8 cellular contexts compared by ENCODE assay signal in the genomic region with DNA sequence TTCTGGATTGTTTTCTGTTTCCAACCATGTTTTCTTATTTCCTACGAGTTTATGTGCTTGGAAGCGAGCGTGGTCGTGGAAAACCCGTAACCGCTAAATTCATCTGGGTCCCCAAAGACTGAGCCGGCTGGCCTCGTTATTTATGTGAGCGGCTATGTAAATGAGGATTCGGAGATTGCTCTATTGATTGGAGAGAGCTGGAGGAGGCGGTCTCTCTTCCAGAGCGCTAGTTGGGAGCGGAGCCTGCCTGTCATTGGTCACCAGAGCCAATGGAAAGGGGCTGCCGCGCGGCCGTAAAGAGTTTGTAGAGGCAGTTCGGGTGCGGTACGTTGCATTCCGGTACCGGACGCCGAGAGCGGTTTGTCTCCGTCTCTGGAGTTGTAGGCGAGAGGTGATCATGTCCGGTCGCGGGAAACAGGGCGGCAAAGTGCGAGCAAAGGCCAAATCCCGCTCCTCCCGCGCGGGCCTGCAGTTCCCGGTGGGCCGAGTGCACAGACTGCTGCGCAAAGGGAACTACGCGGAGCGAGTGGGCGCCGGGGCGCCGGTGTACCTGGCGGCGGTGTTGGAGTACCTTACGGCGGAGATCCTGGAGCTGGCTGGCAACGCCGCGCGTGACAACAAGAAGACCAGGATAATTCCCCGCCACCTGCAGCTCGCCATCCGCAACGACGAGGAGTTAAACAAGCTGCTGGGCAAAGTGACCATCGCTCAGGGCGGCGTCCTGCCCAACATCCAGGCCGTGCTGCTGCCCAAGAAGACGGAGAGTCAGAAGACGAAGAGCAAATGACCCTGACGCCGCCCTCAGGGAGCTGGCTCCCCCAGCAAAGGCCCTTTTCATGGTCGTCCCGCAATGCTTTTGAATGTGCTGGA. TPM values are rescaled to one million over a fixed set of nuclear protein-coding genes. Genes with fewer than 3 reads are reported as not detected.
A peak's percentile ranks its signal among the peaks of the same experiment; 100 is the strongest.
DNase-seq lines count a peak whose midpoint lies in the region; ATAC-seq, FAIRE-seq and TF ChIP-seq lines count a peak whose summit lies in the region.

No MANE protein-coding gene starts in this region.

- peak overlapping the region; percentile 100 for H3K4me3 Mint-ChIP-seq in CD8-positive, alpha-beta T cell

- no peak for TF ChIP-seq CTCF in CD8-positive, alpha-beta T cell (IDR thresholded peaks at IDR 0.05)
- peak in 1 of 3 experiments; percentile 24 for TF ChIP-seq CTCF in vagina (IDR thresholded peaks at IDR 0.05)

- no peaks in the 10 kb centered on the region for H3K27me3 Mint-ChIP-seq in CD8-positive, alpha-beta T cell (ENCODE audit: low read depth)

- peak; percentile 75 to 92 (median 85) for DNase-seq in CD8-positive, alpha-beta T cell
- peak; percentile 77 for DNase-seq in HTR-8/SVneo (ENCODE audit: insufficient read length, low spot score)
- DNase-seq in T-helper 22 cell (ENCODE audit: low read depth), result peak; percentile 84
- peak; percentile 97 for DNase-seq in astrocyte of the hippocampus (ENCODE audit: low read depth, low spot score)
- DNase-seq in hippocampal formation (lab: John Stamatoyannopoulos, UW), result peak; percentile 87 to 95
- DNase-seq in vagina (ENCODE audit: extremely low spot score in 2 of 2), result peak; percentile 99

- H3K9me3 ChIP-seq in CD8-positive, alpha-beta T cell (ENCODE audit: low read length), result no peaks in the 10 kb centered on the region
- H3K9me3 ChIP-seq in vagina, result no peaks in the 10 kb centered on the region

- peak overlapping the region; percentile 74 for H3K4me3 ChIP-seq in CD8-positive, alpha-beta T cell (ENCODE audit: low read depth, low read length)
- H3K4me3 ChIP-seq in rectal smooth muscle tissue (ENCODE audit: low read length) (peak overlapping the region; percentile 98), vagina (peak overlapping the region; percentile 79 to 85)

- H3K9me3 Mint-ChIP-seq in CD8-positive, alpha-beta T cell, result peaks cover 2% of the 10 kb centered on the region

- no peak for FAIRE-seq in HTR-8/SVneo (lab: Jason Lieb, UNC)

- POLR2A ChIA-PET in CD8-positive, alpha-beta T cell (lab: Charles Lee), result interaction anchor here (0.5 to 9.1 kb wide), 15 partner anchors 10 to 468 kb away, joined by 3 to 184 read pairs (median 4); a partner anchor contains a TSS

- peaks cover 55% of the 10 kb centered on the region for H3K4me1 Mint-ChIP-seq in CD8-positive, alpha-beta T cell (ENCODE audit: low read depth)

- H3K36me3 Mint-ChIP-seq in CD8-positive, alpha-beta T cell, result peaks cover 34% of the 10 kb centered on the region

- H3K27ac ChIP-seq in CD8-positive, alpha-beta T cell (ENCODE audit: low read depth, low read length), result peak overlapping the region; percentile 69
- peak overlapping the region; percentile 95 for H3K27ac ChIP-seq in rectal smooth muscle tissue (ENCODE audit: low read depth, low read length)
- H3K27ac ChIP-seq in vagina, result peak overlapping the region; percentile 91

- intact Hi-C loops in CD8-positive, alpha-beta T cell (cut with DNase I, micrococcal nuclease), result loop anchor here (2.0 to 10.0 kb wide), 5 partner anchors 362 to 1670 kb away; a partner anchor contains a TSS
- intact Hi-C loops in vagina (cut with DNase I), result loop anchor here (10.0 kb wide), 1 partner anchor 110 kb away; a partner anchor contains a TSS

- H3K36me3 ChIP-seq in CD8-positive, alpha-beta T cell (ENCODE audit: insufficient read depth, low read length), result no peaks in the 10 kb centered on the region
- peaks cover 2% of the 10 kb centered on the region for H3K36me3 ChIP-seq in rectal smooth muscle tissue (ENCODE audit: control insufficient read depth, insufficient read depth, low read length)
- H3K36me3 ChIP-seq in vagina, result no peaks in the 10 kb centered on the region

- peak overlapping the region; percentile 99 for H3K27ac Mint-ChIP-seq in CD8-positive, alpha-beta T cell

- CTCF ChIA-PET in CD8-positive, alpha-beta T cell (lab: Charles Lee), result interaction anchor here (0.9 to 2.8 kb wide), 11 partner anchors 9 to 759 kb away, joined by 3 to 12 read pairs (median 4); a partner anchor contains a TSS

- peaks cover 31% of the 10 kb centered on the region for H3K4me1 ChIP-seq in CD8-positive, alpha-beta T cell (ENCODE audit: insufficient read depth, low read length)
- H3K4me1 ChIP-seq in rectal smooth muscle tissue (ENCODE audit: control insufficient read depth, insufficient read depth, low read length) (peaks cover 3% of the 10 kb centered on the region), vagina (peaks cover 35% of the 10 kb centered on the region)

- peak; percentile 48 for ATAC-seq in CD8-positive, alpha-beta T cell
- peak; percentile 53 for ATAC-seq in GM21367 (IDR thresholded peaks at IDR 0.05; ENCODE audit: unreplicated experiment)

- TF ChIP-seq POLR2A in vagina (IDR thresholded peaks at IDR 0.05), result peak; percentile 41 to 98

- H3K27me3 ChIP-seq in CD8-positive, alpha-beta T cell (ENCODE audit: insufficient read depth, low read length), result no peaks in the 10 kb centered on the region
- no peaks in the 10 kb centered on the region for H3K27me3 ChIP-seq in rectal smooth muscle tissue (ENCODE audit: control insufficient read depth, insufficient read depth, low read length)
- no peaks in the 10 kb centered on the region for H3K27me3 ChIP-seq in vagina

- peak overlapping the region; percentile 98 for H3K9ac ChIP-seq in rectal smooth muscle tissue (ENCODE audit: low read length)

RNA-seq across cellular contexts. Expression of a gene that starts 29.0 kb away (rescaled TPM):
- 100 to 1,000 TPM; 171 to 184 TPM for total RNA-seq in CD8-positive, alpha-beta T cell
- 12.8 TPM for total RNA-seq in vagina

RNA-seq across cellular contexts. Expression of a gene that starts 29.2 kb away (rescaled TPM):
- total RNA-seq in CD8-positive, alpha-beta T cell, result under 1 TPM in 1 of 2 experiments, not detected in 1; 0.14 TPM
- 0.74 TPM for total RNA-seq in vagina

RNA-seq across cellular contexts. Expression of a gene that starts 39.7 kb away (rescaled TPM):
- not detected for total RNA-seq in CD8-positive, alpha-beta T cell
- total RNA-seq in vagina, result not detected

Comparison
In these comparisons a context has a peak if more than half of its experiments do, and no peak if none do; other contexts are left out.
1. Peak in every context shown above with its lines: DNase-seq, ATAC-seq, H3K4me3 ChIP-seq and H3K27ac ChIP-seq.
2. RNA of a gene that starts 29.0 kb away (total RNA-seq): 171 to 184 TPM in CD8-positive, alpha-beta T cell; 12.8 TPM in vagina (single experiment); every median in the first group is over 10 times any median in the second.